8 cellular contexts compared by ENCODE assay signal in the genomic region with DNA sequence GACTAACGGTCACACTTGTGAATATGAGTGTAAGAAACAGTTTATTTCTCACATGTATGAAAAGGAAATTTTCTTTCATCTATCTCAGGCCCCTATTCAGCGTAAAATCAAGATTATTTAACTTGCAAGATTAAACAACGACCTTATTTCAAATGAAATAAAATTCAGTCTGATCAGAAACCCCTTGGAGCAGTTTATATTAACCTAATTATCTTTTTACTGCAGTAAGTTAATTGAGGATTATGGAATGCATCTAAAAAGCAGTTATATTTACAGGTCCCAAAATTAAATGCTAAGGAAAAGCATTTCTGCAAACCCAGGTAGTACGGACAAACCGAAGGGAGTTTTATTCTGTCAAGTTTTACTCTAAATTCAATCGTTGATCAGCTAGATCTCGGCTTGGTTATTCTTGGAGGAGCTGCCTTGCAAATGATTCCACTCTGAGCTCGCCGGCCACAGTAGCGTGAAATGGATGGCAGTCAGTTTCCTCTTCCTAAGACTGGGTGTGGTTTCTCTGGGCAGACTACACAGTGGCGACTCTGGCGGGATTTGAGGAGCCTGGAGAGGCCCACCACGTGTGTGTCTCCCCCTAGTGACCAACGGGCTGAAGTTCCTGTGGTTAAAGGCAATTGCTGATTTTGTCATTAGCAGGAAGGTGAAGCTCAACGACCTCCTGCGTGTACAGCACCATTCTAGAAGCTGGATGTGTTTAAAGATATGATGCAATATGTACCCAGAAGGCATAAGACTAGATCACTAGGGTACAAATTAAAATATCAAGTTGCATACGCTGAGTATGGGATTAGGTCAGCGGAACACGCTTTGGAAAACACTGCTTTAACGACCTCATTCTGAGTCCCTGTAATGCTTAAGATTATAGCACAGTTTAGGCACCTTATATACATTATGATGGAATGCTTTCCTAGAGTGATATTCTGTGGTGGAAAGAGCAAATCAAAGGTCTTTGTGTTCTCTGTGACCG. TPM values are rescaled to one million over a fixed set of nuclear protein-coding genes. Genes with fewer than 3 reads are reported as not detected.
DNase-seq lines count a peak whose midpoint lies in the region; ATAC-seq, FAIRE-seq and TF ChIP-seq lines count a peak whose summit lies in the region.

No MANE protein-coding gene starts in this region.

- DNase-seq in AG09309 (ENCODE audit: low read depth) (peak; percentile 88), NCI-H2196 (lab: John Stamatoyannopoulos, UW; ENCODE audit: unreplicated experiment) (peak; percentile 91), activated B cell treated with CpG ODN at 0.5 μM for 24 hours (peak; percentile 58), cerebellar nuclear complex (lab: John Stamatoyannopoulos, UW) (peak; percentile 67 to 80), keratinocyte (ENCODE audit: low read depth, low spot score) (peak; percentile 73)
- DNase-seq in stimulated activated CD4-positive, alpha-beta T cell treated with anti-CD3 and anti-CD28 coated beads, Interleukin-15, amount 100 ng/mL, for 1 hour (ENCODE audit: low read depth in 1 of 2, low spot score in 1 of 2) = peak; percentile 40 to 51

- dilution Hi-C loops in keratinocyte (cut with MboI; ENCODE audit: extremely low pct_ligation_motif_present, low sequenced_read_pairs) = no loop called here

- H3K4me1 Mint-ChIP-seq in activated B cell treated with CpG ODN at 0.5 μM for 24 hours = peaks cover 20% of the 10 kb centered on the region

- no peaks in the 10 kb centered on the region for H3K9me3 ChIP-seq in keratinocyte (ENCODE audit: control insufficient read depth, low read depth, low read length)

- intact Hi-C loops in activated B cell treated with CpG ODN at 0.5 μM for 24 hours (cut with micrococcal nuclease) = loop anchor here (1.0 kb wide), 5 partner anchors 17 to 302 kb away; a partner anchor contains a TSS

- ATAC-seq in GM18870 (IDR thresholded peaks at IDR 0.05; ENCODE audit: unreplicated experiment) = peak; percentile 75
- ATAC-seq in HG03135 (IDR thresholded peaks at IDR 0.05; ENCODE audit: unreplicated experiment) = peak; percentile 80
- peak; percentile 75 for ATAC-seq in activated B cell treated with CpG ODN at 0.5 μM for 24 hours (ENCODE audit: low read depth)

- peak overlapping the region; percentile 89 for H3K9ac ChIP-seq in keratinocyte (ENCODE audit: control insufficient read depth, extremely low read depth, insufficient read depth, low read length)

- H3K9me3 Mint-ChIP-seq in activated B cell treated with CpG ODN at 0.5 μM for 24 hours = no peaks in the 10 kb centered on the region

- no peaks in the 10 kb centered on the region for H3K27me3 Mint-ChIP-seq in activated B cell treated with CpG ODN at 0.5 μM for 24 hours

- POLR2A ChIA-PET in activated B cell treated with CpG ODN at 0.5 μM for 24 hours (lab: Charles Lee) = interaction anchor here (0.6 to 2.7 kb wide), 4 partner anchors 10 to 302 kb away, joined by 3 to 25 read pairs (median 3); a partner anchor contains a TSS

- H3K27me3 ChIP-seq in keratinocyte (ENCODE audit: control insufficient read depth, extremely low read depth, insufficient read depth, low read length) = no peaks in the 10 kb centered on the region

- H3K4me3 ChIP-seq in AG09309 (ENCODE audit: control insufficient read depth, low read depth, low read length) = peak overlapping the region; percentile 68
- H3K4me3 ChIP-seq in keratinocyte (ENCODE audit: control insufficient read depth in 2 of 3, extremely low read depth in 1 of 3, insufficient read depth in 2 of 3, low read depth in 1 of 3, low read length in 3 of 3) = peak overlapping the region; percentile 56 to 95 (median 90)

- H3K4me1 ChIP-seq in keratinocyte (ENCODE audit: control insufficient read depth, extremely low read depth, insufficient read depth, low read length) = peaks cover 30% of the 10 kb centered on the region

- H3K9me1 ChIP-seq in keratinocyte (ENCODE audit: control insufficient read depth, extremely low read depth, insufficient read depth, low read length) = no peaks in the 10 kb centered on the region

- H3K27ac Mint-ChIP-seq in activated B cell treated with CpG ODN at 0.5 μM for 24 hours = peak overlapping the region; percentile 89

- peaks cover 4% of the 10 kb centered on the region for H3K79me2 ChIP-seq in keratinocyte (ENCODE audit: control insufficient read depth, insufficient read depth, low read length)

- CTCF ChIA-PET in activated B cell treated with CpG ODN at 0.5 μM for 24 hours (lab: Charles Lee) = interaction anchor here (0.8 to 4.2 kb wide), 12 partner anchors 8 to 303 kb away, joined by 3 to 57 read pairs (median 5); a partner anchor contains a TSS

- H2AFZ ChIP-seq in keratinocyte (ENCODE audit: control insufficient read depth, low read length) = peak overlapping the region; percentile 87

- H3K36me3 ChIP-seq in keratinocyte (ENCODE audit: control insufficient read depth in 2 of 2, extremely low read depth in 1 of 2, insufficient read depth in 2 of 2, low read length in 2 of 2) = no peaks in the 10 kb centered on the region

- H3K36me3 Mint-ChIP-seq in activated B cell treated with CpG ODN at 0.5 μM for 24 hours (ENCODE audit: low read depth) = peaks cover 8% of the 10 kb centered on the region

- TF ChIP-seq CTCF in AG09309 (IDR thresholded peaks at IDR 0.05; ENCODE audit: control insufficient read depth, insufficient read depth, low read depth, low read length, missing control alignments) (peak; percentile 92), activated B cell treated with CpG ODN at 0.5 μM for 24 hours (IDR thresholded peaks at IDR 0.05) (no peak), keratinocyte (optimal IDR thresholded peaks at IDR 0.05 in 1 of 3, IDR thresholded peaks at IDR 0.05 in 1 of 3, conservative IDR thresholded peaks at IDR 0.05 in 1 of 3; ENCODE audit: extremely low read depth in 1 of 3, insufficient read depth in 2 of 3, low read length in 3 of 3) (peak; percentile 88 to 97 (median 89))

- H3K4me3 Mint-ChIP-seq in activated B cell treated with CpG ODN at 0.5 μM for 24 hours = peak overlapping the region; percentile 94

- peak; percentile 80 for FAIRE-seq in keratinocyte (lab: Jason Lieb, UNC)

- peak overlapping the region; percentile 94 for H3K4me2 ChIP-seq in keratinocyte (ENCODE audit: control insufficient read depth, extremely low read depth, insufficient read depth, low read depth, low read length)

- H4K20me1 ChIP-seq in keratinocyte (ENCODE audit: control insufficient read depth, extremely low read depth, insufficient read depth, low read length) = no peaks in the 10 kb centered on the region

- H3K27ac ChIP-seq in keratinocyte (ENCODE audit: control insufficient read depth, insufficient read depth, low read length) = peak overlapping the region; percentile 91

RNA-seq across cellular contexts. Expression of a gene that starts 36.4 kb away (rescaled TPM):
- 49.6 and 61.3 TPM in 2 replicates for total RNA-seq in activated B cell treated with CpG ODN at 0.5 μM for 24 hours
- 27.2 to 38.4 TPM (median 31.0 TPM) in 3 replicates for polyA plus RNA-seq in keratinocyte
- polyA plus RNA-seq in keratinocyte (2011; ENCODE audit: low read depth) = 28.2 TPM
- 26.5 and 49.5 TPM in 2 replicates for polyA plus RNA-seq in keratinocyte (2011; cell fraction: cytosol; rRNA removed)
- polyA plus RNA-seq in keratinocyte (2011; cell fraction: nucleus; rRNA removed) = 21.1 and 23.4 TPM in 2 replicates
- polyA plus RNA-seq in keratinocyte (2012; ENCODE audit: low replicate concordance) = 25.1 and 45.3 TPM in 2 replicates
- 4.4 to 27.8 TPM (median 11.7 TPM) in 3 replicates for polyA minus RNA-seq in keratinocyte
- polyA minus RNA-seq in keratinocyte (2011; cell fraction: cytosol; rRNA and poly(A)+ RNA removed) = 26.5 TPM
- polyA minus RNA-seq in keratinocyte (2011; cell fraction: nucleus; rRNA and poly(A)+ RNA removed) = 14.9 and 19.7 TPM in 2 replicates

RNA-seq across cellular contexts. Expression of a gene that starts 36.6 kb away (rescaled TPM):
- 2.0 and 3.1 TPM in 2 replicates for total RNA-seq in activated B cell treated with CpG ODN at 0.5 μM for 24 hours
- 1.0 to 4.1 TPM (median 3.5 TPM) in 3 replicates for polyA plus RNA-seq in keratinocyte
- polyA plus RNA-seq in keratinocyte (2011; ENCODE audit: low read depth) = 0.90 TPM
- polyA plus RNA-seq in keratinocyte (2011; cell fraction: cytosol; rRNA removed) = 0.65 and 0.85 TPM in 2 replicates
- polyA plus RNA-seq in keratinocyte (2011; cell fraction: nucleus; rRNA removed) = 9.1 and 12.9 TPM in 2 replicates
- 1.1 and 2.1 TPM in 2 replicates for polyA plus RNA-seq in keratinocyte (2012; ENCODE audit: low replicate concordance)
- polyA minus RNA-seq in keratinocyte = 0.53 to 2.5 TPM in 2 of 3 replicates, not detected in the other
- polyA minus RNA-seq in keratinocyte (2011; cell fraction: cytosol; rRNA and poly(A)+ RNA removed) = 1.5 TPM
- polyA minus RNA-seq in keratinocyte (2011; cell fraction: nucleus; rRNA and poly(A)+ RNA removed) = 1.2 and 1.6 TPM in 2 replicates

Comparison
In these comparisons a context has a peak if more than half of its experiments do, and no peak if none do; other contexts are left out.
1. Peak in every context shown above with its lines: DNase-seq, ATAC-seq, H3K4me3 ChIP-seq and H3K27ac ChIP-seq.